17 cellular contexts compared by ENCODE assay signal in genomic region chrX:17601816-17602215, GRCh38.
"Had no signal": no experiment of that assay in that cellular context is flagged by ENCODE, and none has a peak within 500 bp of the region (broad histone marks: within the 10 kb centered on the region; RNA-seq: fewer than 3 reads in every experiment).

No MANE protein-coding gene starts in this region.

- H3K4me3 Mint-ChIP-seq: activated CD4-positive, alpha-beta T cell treated with anti-CD3 and anti-CD28 coated beads, Interleukin-2, amount 10 ng/mL, durations not matched to agents 7 days and 5 days; activated naive CD4-positive, alpha-beta T cell treated with anti-CD3 and anti-CD28 coated beads for 36 hours; activated T-helper 17 cell treated with anti-CD3 and anti-CD28 coated beads, Interleukin-2, amount 50 U/mL, for 72 hours; neural crest cell; stimulated activated naive CD8-positive, alpha-beta T cell treated with anti-CD3 and anti-CD28 coated beads, Interleukin-15, amount 100 ng/mL, for 72 hours; T-helper 17 cell had no signal

- H3K27ac ChIP-seq: left lung, parathyroid adenoma, vagina had no signal

- DNase-seq: activated CD4-positive, alpha-beta T cell treated with anti-CD3 and anti-CD28 coated beads, Interleukin-2, amount 10 ng/mL, durations not matched to agents 7 days and 5 days; activated CD4-positive, CD25-positive, alpha-beta regulatory T cell; activated CD8-positive, alpha-beta memory T cell treated with anti-CD3 and anti-CD28 coated beads for 24 hours; activated naive CD4-positive, alpha-beta T cell treated with anti-CD3 and anti-CD28 coated beads for 36 hours; central memory CD4-positive, alpha-beta T cell; effector memory CD4-positive, alpha-beta T cell; hypothalamus; left lung; mesenchymal stem cell; stimulated activated CD4-positive, alpha-beta T cell treated with anti-CD3 and anti-CD28 coated beads, Interleukin-15, amount 100 ng/mL, for 24 hours; stimulated activated CD4-positive, alpha-beta T cell treated with anti-CD3 and anti-CD28 coated beads, Interleukin-4, amount 100 ng/mL, for 24 hours; stimulated activated naive CD8-positive, alpha-beta T cell treated with anti-CD3 and anti-CD28 coated beads, Interleukin-15, amount 100 ng/mL, for 72 hours; T-helper 17 cell had no signal

- H3K36me3 ChIP-seq: left lung, vagina had no signal

- ATAC-seq: activated T-helper 17 cell treated with anti-CD3 and anti-CD28 coated beads, Interleukin-2, amount 50 U/mL, for 72 hours; stimulated activated naive CD8-positive, alpha-beta T cell treated with anti-CD3 and anti-CD28 coated beads, Interleukin-15, amount 100 ng/mL, for 72 hours; T-helper 17 cell had no signal

- H3K9me3 Mint-ChIP-seq: activated CD4-positive, alpha-beta T cell treated with anti-CD3 and anti-CD28 coated beads, Interleukin-2, amount 10 ng/mL, durations not matched to agents 7 days and 5 days; activated naive CD4-positive, alpha-beta T cell treated with anti-CD3 and anti-CD28 coated beads for 36 hours; activated T-helper 17 cell treated with anti-CD3 and anti-CD28 coated beads, Interleukin-2, amount 50 U/mL, for 72 hours; stimulated activated naive CD8-positive, alpha-beta T cell treated with anti-CD3 and anti-CD28 coated beads, Interleukin-15, amount 100 ng/mL, for 72 hours had no signal

- H3K4me3 ChIP-seq: left lung, vagina had no signal

- H3K4me1 ChIP-seq: left lung had no signal

- H3K79me2 ChIP-seq: parathyroid adenoma had no signal

- H3K4me1 Mint-ChIP-seq: activated CD4-positive, alpha-beta T cell treated with anti-CD3 and anti-CD28 coated beads, Interleukin-2, amount 10 ng/mL, durations not matched to agents 7 days and 5 days; activated T-helper 17 cell treated with anti-CD3 and anti-CD28 coated beads, Interleukin-2, amount 50 U/mL, for 72 hours; stimulated activated naive CD8-positive, alpha-beta T cell treated with anti-CD3 and anti-CD28 coated beads, Interleukin-15, amount 100 ng/mL, for 72 hours; T-helper 17 cell had no signal

- H3K9me3 ChIP-seq: left lung, vagina had no signal

- H3K27ac Mint-ChIP-seq: activated CD4-positive, alpha-beta T cell treated with anti-CD3 and anti-CD28 coated beads, Interleukin-2, amount 10 ng/mL, durations not matched to agents 7 days and 5 days; activated naive CD4-positive, alpha-beta T cell treated with anti-CD3 and anti-CD28 coated beads for 36 hours; activated T-helper 17 cell treated with anti-CD3 and anti-CD28 coated beads, Interleukin-2, amount 50 U/mL, for 72 hours; stimulated activated naive CD8-positive, alpha-beta T cell treated with anti-CD3 and anti-CD28 coated beads, Interleukin-15, amount 100 ng/mL, for 72 hours; T-helper 17 cell had no signal

- H3K27me3 ChIP-seq: left lung, vagina had no signal

- H3K9ac ChIP-seq: parathyroid adenoma had no signal
